ENCODE assay signal across 8 cellular contexts in the genomic region with DNA sequence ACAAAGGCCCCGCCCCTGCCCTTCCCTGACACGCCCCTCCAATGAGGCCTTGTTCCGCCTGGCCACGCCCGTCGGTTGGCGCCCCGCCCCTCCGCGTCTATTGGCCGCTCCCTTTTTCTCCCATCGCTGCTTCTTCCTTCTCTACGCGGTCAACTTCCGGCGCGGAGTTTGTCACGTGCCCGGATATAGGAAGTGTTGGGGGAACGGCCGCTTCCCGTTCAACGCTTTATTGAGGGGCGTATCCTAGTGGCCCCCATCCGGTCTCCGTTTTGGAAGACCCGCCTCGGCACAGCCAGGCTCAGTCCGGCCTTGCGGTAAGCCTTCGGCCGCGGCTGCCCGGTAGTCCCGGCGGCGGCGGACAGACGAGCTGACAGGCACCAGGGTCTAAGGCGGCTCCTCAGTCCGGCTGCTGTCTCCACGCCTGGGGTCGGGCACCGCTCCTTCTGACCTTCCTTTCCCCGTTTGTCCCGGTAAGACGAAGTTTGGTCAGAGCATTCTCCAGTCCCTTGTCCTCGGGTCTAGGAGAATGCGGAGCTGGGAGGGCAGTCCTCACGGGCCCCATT. TPM values are rescaled to one million over a fixed set of nuclear protein-coding genes. Genes with fewer than 3 reads are reported as not detected.
DNase-seq lines count a peak whose midpoint lies in the region; ATAC-seq, FAIRE-seq and TF ChIP-seq lines count a peak whose summit lies in the region.

A gene with protein sequence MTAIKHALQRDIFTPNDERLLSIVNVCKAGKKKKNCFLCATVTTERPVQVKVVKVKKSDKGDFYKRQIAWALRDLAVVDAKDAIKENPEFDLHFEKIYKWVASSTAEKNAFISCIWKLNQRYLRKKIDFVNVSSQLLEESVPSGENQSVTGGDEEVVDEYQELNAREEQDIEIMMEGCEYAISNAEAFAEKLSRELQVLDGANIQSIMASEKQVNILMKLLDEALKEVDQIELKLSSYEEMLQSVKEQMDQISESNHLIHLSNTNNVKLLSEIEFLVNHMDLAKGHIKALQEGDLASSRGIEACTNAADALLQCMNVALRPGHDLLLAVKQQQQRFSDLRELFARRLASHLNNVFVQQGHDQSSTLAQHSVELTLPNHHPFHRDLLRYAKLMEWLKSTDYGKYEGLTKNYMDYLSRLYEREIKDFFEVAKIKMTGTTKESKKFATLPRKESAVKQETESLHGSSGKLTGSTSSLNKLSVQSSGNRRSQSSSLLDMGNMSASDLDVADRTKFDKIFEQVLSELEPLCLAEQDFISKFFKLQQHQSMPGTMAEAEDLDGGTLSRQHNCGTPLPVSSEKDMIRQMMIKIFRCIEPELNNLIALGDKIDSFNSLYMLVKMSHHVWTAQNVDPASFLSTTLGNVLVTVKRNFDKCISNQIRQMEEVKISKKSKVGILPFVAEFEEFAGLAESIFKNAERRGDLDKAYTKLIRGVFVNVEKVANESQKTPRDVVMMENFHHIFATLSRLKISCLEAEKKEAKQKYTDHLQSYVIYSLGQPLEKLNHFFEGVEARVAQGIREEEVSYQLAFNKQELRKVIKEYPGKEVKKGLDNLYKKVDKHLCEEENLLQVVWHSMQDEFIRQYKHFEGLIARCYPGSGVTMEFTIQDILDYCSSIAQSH (plus strand): TSS at position 165 of the 563 bp plus-strand sequence. CDS start 4,676 bp downstream, outside the sequence.

- ATAC-seq in HG02763 (IDR thresholded peaks at IDR 0.05; ENCODE audit: unreplicated experiment) (peak; percentile 99), Right ventricle myocardium superior (ENCODE audit: poor library complexity) (peak; percentile 100), pancreas (peak; percentile 100)
- ATAC-seq in activated naive CD8-positive, alpha-beta T cell treated with anti-CD3 and anti-CD28 coated beads, Interleukin-2, amount 50 U/mL, for 24 hours: peak; percentile 92

- H3K36me3 ChIP-seq in pancreas: no peaks in the 10 kb centered on the region
- peaks cover 0 to 4% (median 0%) of the 10 kb centered on the region in 3 donors for H3K36me3 ChIP-seq in tibial artery

- no peaks in the 10 kb centered on the region for H3K27me3 Mint-ChIP-seq in activated naive CD8-positive, alpha-beta T cell treated with anti-CD3 and anti-CD28 coated beads, Interleukin-2, amount 50 U/mL, for 24 hours

- peak; percentile 96 for DNase-seq in GM12865 (ENCODE audit: low read depth)
- DNase-seq in NCI-H1417 treated with DMSO at 0.1 percent for 48 hours (lab: John Stamatoyannopoulos, UW): peak; percentile 86
- peak; percentile 94 for DNase-seq in SW480 (ENCODE audit: low spot score)
- DNase-seq in activated naive CD8-positive, alpha-beta T cell treated with anti-CD3 and anti-CD28 coated beads, Interleukin-2, amount 50 U/mL, for 24 hours: peak; percentile 99
- DNase-seq in Right ventricle myocardium superior: peak; percentile 100
- DNase-seq in pancreas: peak; percentile 96 to 99 (median 98)
- DNase-seq in tibial artery: peak; percentile 99

- H3K36me3 Mint-ChIP-seq in activated naive CD8-positive, alpha-beta T cell treated with anti-CD3 and anti-CD28 coated beads, Interleukin-2, amount 50 U/mL, for 24 hours (ENCODE audit: low read depth): peaks cover 14% of the 10 kb centered on the region

- H3K27ac ChIP-seq in pancreas: peak within 1 kb of the TSS in 3 of 4 donors; percentile 44 to 49 (median 46)
- peak within 1 kb of the TSS; percentile 89 to 92 for H3K27ac ChIP-seq in tibial artery

- H3K4me3 Mint-ChIP-seq in activated naive CD8-positive, alpha-beta T cell treated with anti-CD3 and anti-CD28 coated beads, Interleukin-2, amount 50 U/mL, for 24 hours: peak within 1 kb of the TSS; percentile 20

- H3K9me3 ChIP-seq in pancreas (no peaks in the 10 kb centered on the region), tibial artery (no peaks in the 10 kb centered on the region)

- H3K27me3 ChIP-seq in pancreas (peaks cover 0 to 7% (median 0%) of the 10 kb centered on the region in 4 donors), tibial artery (peaks cover 0 to 2% of the 10 kb centered on the region in 2 donors)

- H3K27ac Mint-ChIP-seq in activated naive CD8-positive, alpha-beta T cell treated with anti-CD3 and anti-CD28 coated beads, Interleukin-2, amount 50 U/mL, for 24 hours: peak within 1 kb of the TSS; percentile 77

- intact Hi-C loops in Right ventricle myocardium superior (cut with DNase I): no loop called here
- intact Hi-C loops in pancreas (cut with DNase I): no loop called here
- intact Hi-C loops in tibial artery (cut with DNase I; ENCODE audit: low total_unique reads): loop anchor here (5.0 to 10.0 kb wide), 3 partner anchors 306 to 509 kb away; partner anchors contain the start of genes CLOCK, SRD5A3 and TMEM165

- H3K4me1 Mint-ChIP-seq in activated naive CD8-positive, alpha-beta T cell treated with anti-CD3 and anti-CD28 coated beads, Interleukin-2, amount 50 U/mL, for 24 hours: peaks cover 36% of the 10 kb centered on the region

- H3K4me1 ChIP-seq in pancreas (peaks cover 0 to 6% (median 3%) of the 10 kb centered on the region in 3 donors), tibial artery (peaks cover 0 to 18% (median 9%) of the 10 kb centered on the region in 4 donors)

- FAIRE-seq in pancreas (lab: Jason Lieb, UNC): peak; percentile 94

- TF ChIP-seq CTCF in GM12865 (IDR thresholded peaks at IDR 0.05; ENCODE audit: insufficient read depth, low read depth, low read length, missing control alignments) (no peak), pancreas (IDR thresholded peaks at IDR 0.05) (no peak), tibial artery (IDR thresholded peaks at IDR 0.05) (no peak)

- no peaks in the 10 kb centered on the region for H3K9me3 Mint-ChIP-seq in activated naive CD8-positive, alpha-beta T cell treated with anti-CD3 and anti-CD28 coated beads, Interleukin-2, amount 50 U/mL, for 24 hours

- WGBS in pancreas, 2 donors: 0% methylated on average over 50 of the region's 50 CpGs

- peak within 1 kb of the TSS; percentile 100 for H3K4me3 ChIP-seq in GM12865 (ENCODE audit: low read depth, low read length)
- H3K4me3 ChIP-seq in pancreas: peak within 1 kb of the TSS; percentile 70 to 86 (median 81)
- H3K4me3 ChIP-seq in tibial artery: peak within 1 kb of the TSS; percentile 87 to 95

RNA-seq across cellular contexts. Expression of the gene that starts here (rescaled TPM):
- 14.9 TPM for total RNA-seq in Right ventricle myocardium superior
- 10 to 100 TPM in 3 of 6 donors, 1 to 10 TPM in 3; 8.2 to 21.7 (median 10.0) TPM for total RNA-seq in pancreas
- 10 to 100 TPM; 11.5 to 17.3 TPM for polyA plus RNA-seq in pancreas

Comparison
In these comparisons a context has a peak if more than half of its experiments do, and no peak if none do; other contexts are left out.
1. Peak in every context shown above with its lines: DNase-seq, ATAC-seq, H3K4me3 ChIP-seq and H3K27ac ChIP-seq.